Comparison of ENCODE assay signal across 26 cellular contexts in the genomic region with DNA sequence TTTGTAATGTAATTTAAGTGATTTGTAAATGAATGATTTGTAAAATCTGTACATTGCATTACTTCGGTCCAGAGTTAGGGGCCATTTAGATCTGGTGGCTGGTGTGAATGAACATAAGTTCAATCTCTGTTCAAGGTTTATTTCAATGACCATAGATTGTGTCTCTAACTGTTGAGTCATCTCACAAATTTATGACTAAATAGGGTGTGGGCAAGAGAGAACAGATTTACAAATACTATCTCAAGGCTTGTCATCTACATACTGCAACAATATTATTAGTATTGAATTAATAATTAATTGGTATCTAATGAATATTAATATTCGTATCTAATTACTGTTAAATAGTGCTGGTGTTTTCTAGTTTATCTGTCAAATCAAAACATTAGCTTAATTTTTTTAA.
DNase-seq lines count a peak whose midpoint lies in the region; ATAC-seq and TF ChIP-seq lines count a peak whose summit lies in the region.
"Had no signal": no experiment of that assay in that cellular context is flagged by ENCODE, and none has a peak within 500 bp of the region (broad histone marks: within the 10 kb centered on the region; RNA-seq: fewer than 3 reads in every experiment).

No MANE protein-coding gene starts in this region.

- H3K4me1 Mint-ChIP-seq in MCF 10A (ENCODE audit: insufficient read depth, unreplicated experiment), result no peaks in the 10 kb centered on the region
- H3K4me1 Mint-ChIP-seq: activated naive CD4-positive, alpha-beta T cell treated with anti-CD3 and anti-CD28 coated beads, Interleukin-2, amount 50 U/mL, for 24 hours; B cell had no signal

- H3K4me3 ChIP-seq in breast epithelium, result no peak overlapping the region
- H3K4me3 ChIP-seq in RWPE2 (ENCODE audit: severe bottlenecking), result no peak overlapping the region
- no peak overlapping the region for H3K4me3 ChIP-seq in fibroblast of mammary gland (ENCODE audit: control insufficient read depth, low read depth, low read length)
- H3K4me3 ChIP-seq in coronary artery, result no peak overlapping the region
- H3K4me3 ChIP-seq: tibial artery had no signal

- H3K36me3 Mint-ChIP-seq in MCF 10A (ENCODE audit: insufficient read depth, unreplicated experiment), result no peaks in the 10 kb centered on the region

- H3K9me3 Mint-ChIP-seq in MCF 10A (ENCODE audit: unreplicated experiment), result no peaks in the 10 kb centered on the region
- H3K9me3 Mint-ChIP-seq: activated naive CD4-positive, alpha-beta T cell treated with anti-CD3 and anti-CD28 coated beads, Interleukin-2, amount 50 U/mL, for 24 hours; nephron progenitor cell; T-helper 2 cell treated with Interferon-gamma antibody and Interleukin-4, amounts not matched to agents 5 μg/mL and 100 μg/mL, for 36 hours had no signal

- in situ Hi-C loops in GM13976 (cut with MboI; ENCODE audit: low sequenced_read_pairs, unreplicated experiment), result no loop called here

- CTCF ChIA-PET in MCF 10A (lab: Yijun Ruan, JAX), result no interaction called here

- DNase-seq in MCF 10A (ENCODE audit: unreplicated experiment) (peak; percentile 19), breast epithelium (ENCODE audit: low spot score in 2 of 2) (no peak), RWPE2 (ENCODE audit: low spot score) (no peak), fibroblast of mammary gland (ENCODE audit: low read depth) (peak; percentile 51), coronary artery (ENCODE audit: low spot score) (no peak), NK-92 (lab: John Stamatoyannopoulos, UW; ENCODE audit: unreplicated experiment) (no peak), GM13976 (ENCODE audit: low spot score) (no peak)
- DNase-seq: 8988T; aorta; DMS53; erythroblast; GOT3; Kasumi-1; NCI-H1105; NCI-H1930; NCI-H748 treated with DMSO at 0.1 percent for 48 hours; nephron progenitor cell; right cardiac atrium; Right ventricle myocardium superior; stimulated activated naive CD4-positive, alpha-beta T cell treated with Interleukin-2 at 50 U/mL for 16 hours; tibial artery had no signal

- no peaks in the 10 kb centered on the region for H3K4me1 ChIP-seq in breast epithelium
- peaks cover 5% of the 10 kb centered on the region for H3K4me1 ChIP-seq in RWPE2 (ENCODE audit: insufficient read depth, poor library complexity, severe bottlenecking)
- H3K4me1 ChIP-seq: parathyroid adenoma had no signal

- intact Hi-C loops in MCF 10A (cut with micrococcal nuclease) (no loop called here), breast epithelium (cut with DNase I; ENCODE audit: low total_unique reads) (no loop called here)

- no TSS peak for BruUV-seq in MCF 10A (replicated peaks; lab: Mats Ljungman, UMichigan)

- H3K27ac ChIP-seq in breast epithelium, result no peak overlapping the region
- no peak overlapping the region for H3K27ac ChIP-seq in RWPE2 (ENCODE audit: poor library complexity, severe bottlenecking)
- H3K27ac ChIP-seq in coronary artery, result no peak overlapping the region
- H3K27ac ChIP-seq: parathyroid adenoma, tibial artery had no signal

- ATAC-seq in RWPE2 (ENCODE audit: low read depth) (peak; percentile 83), HG03354 (IDR thresholded peaks at IDR 0.05; ENCODE audit: poor library complexity, severe bottlenecking, unreplicated experiment) (no peak)
- ATAC-seq: right cardiac atrium had no signal

- POLR2A ChIA-PET in MCF 10A (lab: Yijun Ruan, JAX), result interaction anchor here (0.6 to 1.1 kb wide), 2 partner anchors 10 to 16 kb away, joined by 3 read pairs; no protein-coding TSS in a partner anchor

- H3K27me3 Mint-ChIP-seq in MCF 10A (ENCODE audit: insufficient read depth, unreplicated experiment), result no peaks in the 10 kb centered on the region
- H3K27me3 Mint-ChIP-seq: activated naive CD4-positive, alpha-beta T cell treated with anti-CD3 and anti-CD28 coated beads, Interleukin-2, amount 50 U/mL, for 24 hours; B cell had no signal

- TF ChIP-seq CTCF in MCF 10A (IDR thresholded peaks at IDR 0.05; ENCODE audit: unreplicated experiment) (no peak), breast epithelium (IDR thresholded peaks at IDR 0.05) (no peak), RWPE2 (IDR thresholded peaks at IDR 0.05; ENCODE audit: poor library complexity, severe bottlenecking) (no peak), fibroblast of mammary gland (conservative IDR thresholded peaks at IDR 0.05; ENCODE audit: control insufficient read depth, insufficient read depth, low read depth, low read length) (no peak), coronary artery (IDR thresholded peaks at IDR 0.05) (no peak), GM13976 (IDR thresholded peaks at IDR 0.05; ENCODE audit: borderline replicate concordance, control extremely low read depth, extremely low read depth, insufficient read depth, missing control alignments) (no peak)

- H3K36me3 ChIP-seq in breast epithelium (no peaks in the 10 kb centered on the region), RWPE2 (ENCODE audit: low read depth) (no peaks in the 10 kb centered on the region)
- H3K36me3 ChIP-seq: tibial artery had no signal

- no peak overlapping the region for H3K27ac Mint-ChIP-seq in MCF 10A (ENCODE audit: low read depth, unreplicated experiment)
- H3K27ac Mint-ChIP-seq: activated naive CD4-positive, alpha-beta T cell treated with anti-CD3 and anti-CD28 coated beads, Interleukin-2, amount 50 U/mL, for 24 hours; B cell; nephron progenitor cell; T-helper 2 cell treated with Interferon-gamma antibody and Interleukin-4, amounts not matched to agents 5 μg/mL and 100 μg/mL, for 36 hours had no signal

- no peak for TF ChIP-seq POLR2A in breast epithelium (IDR thresholded peaks at IDR 0.05)

- H3K27me3 ChIP-seq in breast epithelium, result no peaks in the 10 kb centered on the region
- no peaks in the 10 kb centered on the region for H3K27me3 ChIP-seq in RWPE2 (ENCODE audit: insufficient read depth, poor library complexity, severe bottlenecking)
- H3K27me3 ChIP-seq: tibial artery had no signal

- no peak overlapping the region for H3K4me3 Mint-ChIP-seq in MCF 10A (ENCODE audit: unreplicated experiment)
- H3K4me3 Mint-ChIP-seq: activated naive CD4-positive, alpha-beta T cell treated with anti-CD3 and anti-CD28 coated beads, Interleukin-2, amount 50 U/mL, for 24 hours; B cell; nephron progenitor cell; T-helper 2 cell treated with Interferon-gamma antibody and Interleukin-4, amounts not matched to agents 5 μg/mL and 100 μg/mL, for 36 hours had no signal

- H3K9me3 ChIP-seq in breast epithelium (no peaks in the 10 kb centered on the region), RWPE2 (ENCODE audit: severe bottlenecking) (no peaks in the 10 kb centered on the region)
- H3K9me3 ChIP-seq: tibial artery had no signal

Comparison
In these comparisons a context has a peak if more than half of its experiments do, and no peak if none do; other contexts are left out.
1. DNase-seq: peak in MCF 10A (single experiment) and fibroblast of mammary gland (single experiment); none in breast epithelium (0 of 2), RWPE2 (single experiment), coronary artery (single experiment), NK-92 (single experiment) and GM13976 (single experiment).